1 cellular context compared by ENCODE assay signal in the genomic region with DNA sequence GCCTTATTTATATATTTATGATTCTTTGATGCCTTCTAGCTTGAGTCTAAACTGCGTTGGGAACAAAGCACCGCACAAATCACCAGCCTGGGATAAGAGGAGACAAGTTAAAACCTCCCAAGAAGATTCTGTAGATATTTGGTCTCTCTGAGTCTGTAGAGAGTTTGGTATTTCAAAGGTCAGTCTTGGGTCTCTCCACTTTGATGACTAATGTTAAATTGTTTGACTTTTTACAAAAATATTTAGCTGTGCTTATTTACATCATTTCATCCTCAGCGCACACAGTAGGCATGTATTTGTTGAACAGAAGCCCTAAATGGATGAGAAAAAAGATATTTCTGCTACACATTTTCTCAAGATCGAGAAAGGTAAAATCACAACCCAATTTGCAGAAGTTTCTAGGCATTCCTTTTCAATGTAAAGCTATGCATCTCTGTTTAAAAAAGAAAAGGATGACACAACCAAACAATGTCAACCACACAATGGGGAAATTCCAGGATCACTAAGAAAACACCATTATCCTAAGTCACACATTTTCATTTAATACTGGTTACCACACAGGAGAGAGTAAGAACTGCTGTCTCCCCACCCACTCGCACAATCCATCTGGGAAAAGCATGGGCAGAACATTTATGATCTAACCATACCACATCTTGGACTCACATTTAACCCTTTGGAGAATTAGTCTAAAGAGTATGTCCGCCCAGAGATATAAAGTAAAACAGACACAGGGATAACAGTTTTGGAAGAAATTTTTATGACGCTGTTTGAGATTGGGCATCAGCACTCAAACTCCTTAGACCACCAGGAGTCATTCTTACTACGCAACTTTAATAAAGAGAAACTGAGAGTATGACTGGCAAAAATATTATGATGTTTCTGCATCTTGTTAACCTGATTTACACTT.
TF ChIP-seq lines count a peak whose summit lies in the region.

No MANE protein-coding gene starts in this region.

TF ChIP-seq in GM23338, 12 proteins besides CTCF, POLR2A, EP300 and RAD21 (continued from another document):
- TF ChIP-seq, protein P1, sequence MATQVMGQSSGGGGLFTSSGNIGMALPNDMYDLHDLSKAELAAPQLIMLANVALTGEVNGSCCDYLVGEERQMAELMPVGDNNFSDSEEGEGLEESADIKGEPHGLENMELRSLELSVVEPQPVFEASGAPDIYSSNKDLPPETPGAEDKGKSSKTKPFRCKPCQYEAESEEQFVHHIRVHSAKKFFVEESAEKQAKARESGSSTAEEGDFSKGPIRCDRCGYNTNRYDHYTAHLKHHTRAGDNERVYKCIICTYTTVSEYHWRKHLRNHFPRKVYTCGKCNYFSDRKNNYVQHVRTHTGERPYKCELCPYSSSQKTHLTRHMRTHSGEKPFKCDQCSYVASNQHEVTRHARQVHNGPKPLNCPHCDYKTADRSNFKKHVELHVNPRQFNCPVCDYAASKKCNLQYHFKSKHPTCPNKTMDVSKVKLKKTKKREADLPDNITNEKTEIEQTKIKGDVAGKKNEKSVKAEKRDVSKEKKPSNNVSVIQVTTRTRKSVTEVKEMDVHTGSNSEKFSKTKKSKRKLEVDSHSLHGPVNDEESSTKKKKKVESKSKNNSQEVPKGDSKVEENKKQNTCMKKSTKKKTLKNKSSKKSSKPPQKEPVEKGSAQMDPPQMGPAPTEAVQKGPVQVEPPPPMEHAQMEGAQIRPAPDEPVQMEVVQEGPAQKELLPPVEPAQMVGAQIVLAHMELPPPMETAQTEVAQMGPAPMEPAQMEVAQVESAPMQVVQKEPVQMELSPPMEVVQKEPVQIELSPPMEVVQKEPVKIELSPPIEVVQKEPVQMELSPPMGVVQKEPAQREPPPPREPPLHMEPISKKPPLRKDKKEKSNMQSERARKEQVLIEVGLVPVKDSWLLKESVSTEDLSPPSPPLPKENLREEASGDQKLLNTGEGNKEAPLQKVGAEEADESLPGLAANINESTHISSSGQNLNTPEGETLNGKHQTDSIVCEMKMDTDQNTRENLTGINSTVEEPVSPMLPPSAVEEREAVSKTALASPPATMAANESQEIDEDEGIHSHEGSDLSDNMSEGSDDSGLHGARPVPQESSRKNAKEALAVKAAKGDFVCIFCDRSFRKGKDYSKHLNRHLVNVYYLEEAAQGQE (IDR thresholded peaks at IDR 0.05; ENCODE audit: unreplicated experiment), result no peak
- TF ChIP-seq EZH2 (IDR thresholded peaks at IDR 0.05; ENCODE audit: low read depth, unreplicated experiment), result no peak
- TF ChIP-seq ZNF114 (CRISPR knock-in tag; IDR thresholded peaks at IDR 0.05), result no peak
